8 cellular contexts compared by ENCODE assay signal in genomic region chr6:8743146-8743745, GRCh38.
DNase-seq lines count a peak whose midpoint lies in the region; ATAC-seq and TF ChIP-seq lines count a peak whose summit lies in the region.

No MANE protein-coding gene starts in this region.

- TF ChIP-seq CTCF in KMS-11 (conservative IDR thresholded peaks at IDR 0.05; ENCODE audit: low read depth, low read length) (no peak), chondrocyte (IDR thresholded peaks at IDR 0.05) (peak; percentile 60)

- H3K79me2 ChIP-seq in KMS-11 (ENCODE audit: insufficient read depth, low read depth): no peaks in the 10 kb centered on the region

- no peaks in the 10 kb centered on the region for H3K36me3 ChIP-seq in KMS-11 (ENCODE audit: insufficient read depth)

- H3K4me1 Mint-ChIP-seq in chondrocyte (ENCODE audit: low read depth): no peaks in the 10 kb centered on the region

- H3K4me1 ChIP-seq in KMS-11 (ENCODE audit: low read depth, poor library complexity, severe bottlenecking): peaks cover 14% of the 10 kb centered on the region

- H3K4me2 ChIP-seq in KMS-11: peak overlapping the region; percentile 66

- no peaks in the 10 kb centered on the region for H4K20me1 ChIP-seq in KMS-11 (ENCODE audit: insufficient read depth)

- H3K27me3 Mint-ChIP-seq in chondrocyte (ENCODE audit: low read depth): peaks cover 3% of the 10 kb centered on the region

- H2AFZ ChIP-seq in KMS-11 (ENCODE audit: low read depth): peak overlapping the region; percentile 96

- H3K36me3 Mint-ChIP-seq in chondrocyte (ENCODE audit: low read depth): no peaks in the 10 kb centered on the region

- DNase-seq in Daoy (ENCODE audit: low read depth): peak; percentile 39
- DNase-seq in chondrocyte (ENCODE audit: low spot score): no peak
- no peak for DNase-seq in activated CD8-positive, alpha-beta memory T cell treated with anti-CD3 and anti-CD28 coated beads, Interleukin-2, amount 50 U/mL, for 48 hours
- no peak for DNase-seq in NK-92 (lab: John Stamatoyannopoulos, UW; ENCODE audit: unreplicated experiment)
- DNase-seq in GM19238 (ENCODE audit: insufficient read length, low spot score): no peak
- no peak for DNase-seq in amniotic stem cell (lab: John Stamatoyannopoulos, UW)

- no peak overlapping the region for H3K4me3 Mint-ChIP-seq in chondrocyte (ENCODE audit: unreplicated experiment)

- H3K27ac ChIP-seq in KMS-11: peak overlapping the region; percentile 14; the same call in 1 of the 2 replicates

- H3K27ac Mint-ChIP-seq in chondrocyte (ENCODE audit: unreplicated experiment): no peak overlapping the region

- peak overlapping the region; percentile 33; the same call in 1 of the 2 replicates for H3K9ac ChIP-seq in KMS-11

- no peaks in the 10 kb centered on the region for H3K27me3 ChIP-seq in KMS-11 (ENCODE audit: insufficient read depth, low read depth)

- ATAC-seq in GM21390 (IDR thresholded peaks at IDR 0.05; ENCODE audit: unreplicated experiment): peak; percentile 82

- H3K9me3 Mint-ChIP-seq in chondrocyte (ENCODE audit: low read depth): peaks cover 20% of the 10 kb centered on the region

- no peak overlapping the region for H3K4me3 ChIP-seq in KMS-11 (IDR thresholded peaks at IDR 0.05; ENCODE audit: insufficient read depth, low read depth, low read length)
